Comparison of ENCODE assay signal across 8 cellular contexts in the genomic region with DNA sequence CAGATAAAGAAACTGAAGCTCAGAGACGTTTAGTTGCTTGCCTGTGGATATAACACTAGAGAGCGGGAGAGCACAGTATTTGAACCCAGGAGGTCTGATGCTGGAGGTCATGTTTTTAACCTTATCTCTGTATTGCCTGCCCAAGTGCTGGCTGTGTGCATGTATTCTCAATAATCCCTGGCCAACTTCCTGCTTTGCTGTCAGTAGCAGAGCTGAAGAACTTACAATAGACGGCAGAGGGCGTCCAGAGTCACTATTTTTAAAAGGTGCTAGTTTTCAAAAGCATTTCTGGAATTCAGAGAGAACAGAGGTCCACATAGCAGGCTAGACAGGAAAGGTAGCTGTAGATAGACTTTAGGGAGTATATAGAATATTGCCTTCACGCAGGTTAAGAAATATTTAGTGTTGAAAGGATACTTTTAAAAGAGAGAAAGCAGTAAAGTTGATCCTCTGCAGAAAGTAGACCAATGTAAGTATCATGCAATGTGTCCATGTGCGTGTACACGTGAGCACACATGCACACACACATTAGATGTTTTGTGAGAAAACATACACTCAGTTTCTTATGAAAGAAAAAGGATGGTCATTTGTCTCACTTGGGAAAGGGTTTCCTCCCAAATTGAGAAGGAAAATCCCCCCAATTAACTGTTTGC. TPM values are rescaled to one million over a fixed set of nuclear protein-coding genes. Genes with fewer than 3 reads are reported as not detected.
DNase-seq lines count a peak whose midpoint lies in the region; ATAC-seq and TF ChIP-seq lines count a peak whose summit lies in the region.

No MANE protein-coding gene starts in this region.

- H3K36me3 Mint-ChIP-seq in activated CD4-positive, alpha-beta T cell treated with anti-CD3 and anti-CD28 coated beads, Interleukin-2, amount 10 ng/mL, durations not matched to agents 24 days and 14 days (ENCODE audit: low read depth), result peaks cover 17% of the 10 kb centered on the region
- H3K36me3 Mint-ChIP-seq in neural progenitor cell, result peaks cover 19% of the 10 kb centered on the region

- ATAC-seq in GM18861 (IDR thresholded peaks at IDR 0.05; ENCODE audit: unreplicated experiment), result peak; percentile 77
- peak; percentile 77 for ATAC-seq in HG03097 (IDR thresholded peaks at IDR 0.05; ENCODE audit: low FRiP score, unreplicated experiment)
- no peak for ATAC-seq in GM19324 (IDR thresholded peaks at IDR 0.05; ENCODE audit: low FRiP score, unreplicated experiment)

- no peak overlapping the region for H3K4me2 ChIP-seq in neural progenitor cell

- no peaks in the 10 kb centered on the region for H3K9me3 Mint-ChIP-seq in activated CD4-positive, alpha-beta T cell treated with anti-CD3 and anti-CD28 coated beads, Interleukin-2, amount 10 ng/mL, durations not matched to agents 24 days and 14 days
- peaks cover 2% of the 10 kb centered on the region for H3K9me3 Mint-ChIP-seq in neural progenitor cell

- intact Hi-C loops in activated CD4-positive, alpha-beta T cell treated with anti-CD3 and anti-CD28 coated beads, Interleukin-2, amount 10 ng/mL, durations not matched to agents 24 days and 14 days (cut with micrococcal nuclease), result loop anchor here (1.0 kb wide), 2 partner anchors 158 to 453 kb away; no protein-coding TSS in a partner anchor

- no peak overlapping the region for H3K4me3 Mint-ChIP-seq in activated CD4-positive, alpha-beta T cell treated with anti-CD3 and anti-CD28 coated beads, Interleukin-2, amount 10 ng/mL, durations not matched to agents 24 days and 14 days
- no peak overlapping the region for H3K4me3 Mint-ChIP-seq in neural progenitor cell

- H3K4me1 Mint-ChIP-seq in activated CD4-positive, alpha-beta T cell treated with anti-CD3 and anti-CD28 coated beads, Interleukin-2, amount 10 ng/mL, durations not matched to agents 24 days and 14 days, result peaks cover 3% of the 10 kb centered on the region
- peaks cover 32% of the 10 kb centered on the region for H3K4me1 Mint-ChIP-seq in neural progenitor cell

- no peaks in the 10 kb centered on the region for H3K27me3 Mint-ChIP-seq in activated CD4-positive, alpha-beta T cell treated with anti-CD3 and anti-CD28 coated beads, Interleukin-2, amount 10 ng/mL, durations not matched to agents 24 days and 14 days
- peaks cover 2% of the 10 kb centered on the region for H3K27me3 Mint-ChIP-seq in neural progenitor cell (ENCODE audit: insufficient read depth, low read depth)

- H4K20me1 ChIP-seq in neural progenitor cell (ENCODE audit: low read depth), result no peaks in the 10 kb centered on the region

- no peaks in the 10 kb centered on the region for H3K9me3 ChIP-seq in neural progenitor cell (ENCODE audit: low read depth)

- TF ChIP-seq CTCF in fibroblast of pulmonary artery (IDR thresholded peaks at IDR 0.05; ENCODE audit: low read length, missing control alignments), result peak; percentile 80
- TF ChIP-seq CTCF in neural progenitor cell (IDR thresholded peaks at IDR 0.05), result peak; percentile 78

- H3K4me3 ChIP-seq in fibroblast of pulmonary artery (replicated peaks; ENCODE audit: low read depth, low read length) (no peak overlapping the region), neural progenitor cell (no peak overlapping the region)

- H3F3A ChIP-seq in neural progenitor cell (ENCODE audit: low read depth), result no peaks in the 10 kb centered on the region

- H3K9ac ChIP-seq in neural progenitor cell, result no peak overlapping the region

- H3K27ac ChIP-seq in neural progenitor cell, result no peak overlapping the region

- peaks cover 5% of the 10 kb centered on the region for H3K4me1 ChIP-seq in neural progenitor cell

- no peaks in the 10 kb centered on the region for H3K27me3 ChIP-seq in neural progenitor cell

- no peak overlapping the region for H2AFZ ChIP-seq in neural progenitor cell (replicated peaks)

- no peaks in the 10 kb centered on the region for H3K79me2 ChIP-seq in neural progenitor cell (ENCODE audit: low read depth)

- no peak overlapping the region for H3K27ac Mint-ChIP-seq in activated CD4-positive, alpha-beta T cell treated with anti-CD3 and anti-CD28 coated beads, Interleukin-2, amount 10 ng/mL, durations not matched to agents 24 days and 14 days
- H3K27ac Mint-ChIP-seq in neural progenitor cell, result no peak overlapping the region

- no peaks in the 10 kb centered on the region for H3K36me3 ChIP-seq in neural progenitor cell

- DNase-seq in CD1c-positive myeloid dendritic cell (ENCODE audit: extremely low spot score) (peak; percentile 75), NCI-H446 treated with DMSO at 0.1 percent for 48 hours (lab: John Stamatoyannopoulos, UW) (peak; percentile 61), fibroblast of pulmonary artery (ENCODE audit: low read depth) (peak; percentile 92), neural progenitor cell (ENCODE audit: low spot score) (peak; percentile 75)
- peak; percentile 79 for DNase-seq in activated CD4-positive, alpha-beta T cell treated with anti-CD3 and anti-CD28 coated beads, Interleukin-2, amount 10 ng/mL, durations not matched to agents 24 days and 14 days

RNA-seq across cellular contexts. Expression of gene PTCD2, which starts 46.3 kb away (rescaled TPM):
- 13.6 and 15.1 TPM in 2 replicates for total RNA-seq in activated CD4-positive, alpha-beta T cell treated with anti-CD3 and anti-CD28 coated beads, Interleukin-2, amount 10 ng/mL, durations not matched to agents 24 days and 14 days
- total RNA-seq in neural progenitor cell (ENCODE audit: low replicate concordance), result 13.7 and 13.8 TPM in 2 replicates

RNA-seq across cellular contexts. Expression of gene MRPS27, which starts 46.4 kb away (rescaled TPM):
- total RNA-seq in activated CD4-positive, alpha-beta T cell treated with anti-CD3 and anti-CD28 coated beads, Interleukin-2, amount 10 ng/mL, durations not matched to agents 24 days and 14 days, result 96.5 and 98.7 TPM in 2 replicates
- total RNA-seq in neural progenitor cell (ENCODE audit: low replicate concordance), result 122 and 154 TPM in 2 replicates
